10 cellular contexts compared by ENCODE assay signal in genomic region chr4:1727117-1728031, GRCh38. TPM values are rescaled to one million over a fixed set of nuclear protein-coding genes. Genes with fewer than 3 reads are reported as not detected.
DNase-seq lines count a peak whose midpoint lies in the region; TF ChIP-seq lines count a peak whose summit lies in the region.
"Had no signal": no experiment of that assay in that cellular context is flagged by ENCODE, and none has a peak within 500 bp of the region (broad histone marks: within the 10 kb centered on the region; RNA-seq: fewer than 3 reads in every experiment).

No MANE protein-coding gene starts in this region.

- H3K27ac ChIP-seq in C4-2B: peak overlapping the region; percentile 27
- H3K27ac ChIP-seq in mesodermal cell (ENCODE audit: low read depth, low read length, severe bottlenecking): peak overlapping the region; percentile 69

- peaks cover 77% of the 10 kb centered on the region for H3K4me1 Mint-ChIP-seq in dendritic cell treated with granulocyte-macrophage colony-stimulating factor and Interleukin-4, amounts not matched to agents 40 ng/mL and 50 ng/mL, for 4 days (ENCODE audit: low read depth)

- H3K27ac Mint-ChIP-seq in dendritic cell treated with granulocyte-macrophage colony-stimulating factor and Interleukin-4, amounts not matched to agents 40 ng/mL and 50 ng/mL, for 4 days: peak overlapping the region; percentile 96

- H3K9me3 ChIP-seq in mesodermal cell (ENCODE audit: control insufficient read depth, low read length): no peaks in the 10 kb centered on the region

- no peaks in the 10 kb centered on the region for H3K9me3 Mint-ChIP-seq in dendritic cell treated with granulocyte-macrophage colony-stimulating factor and Interleukin-4, amounts not matched to agents 40 ng/mL and 50 ng/mL, for 4 days
- H3K9me3 Mint-ChIP-seq: naive B cell had no signal

- H3K36me3 ChIP-seq in mesodermal cell (ENCODE audit: control insufficient read depth, insufficient read depth, low read length): peaks cover 82% of the 10 kb centered on the region

- TF ChIP-seq CTCF in C4-2B (conservative IDR thresholded peaks at IDR 0.05) (no peak), NB4 (IDR thresholded peaks at IDR 0.05; ENCODE audit: low read depth, low read length) (no peak)

- H3K36me3 Mint-ChIP-seq in dendritic cell treated with granulocyte-macrophage colony-stimulating factor and Interleukin-4, amounts not matched to agents 40 ng/mL and 50 ng/mL, for 4 days (ENCODE audit: low read depth): peaks cover 86% of the 10 kb centered on the region
- H3K36me3 Mint-ChIP-seq: naive B cell had no signal

- H3K4me3 ChIP-seq in NB4 (ENCODE audit: low read depth, low read length) (no peak overlapping the region), mesodermal cell (ENCODE audit: extremely low read depth, insufficient read depth, low read length, poor library complexity, severe bottlenecking) (no peak overlapping the region)

- no peak for TF ChIP-seq POLR2A in NB4 (IDR thresholded peaks at IDR 0.05; ENCODE audit: extremely low read depth, insufficient read length)

- peak overlapping the region; percentile 71 for H3K4me3 Mint-ChIP-seq in dendritic cell treated with granulocyte-macrophage colony-stimulating factor and Interleukin-4, amounts not matched to agents 40 ng/mL and 50 ng/mL, for 4 days

- intact Hi-C loops in dendritic cell treated with granulocyte-macrophage colony-stimulating factor and Interleukin-4, amounts not matched to agents 40 ng/mL and 50 ng/mL, for 4 days (cut with micrococcal nuclease): loop anchor here (2.0 to 10.0 kb wide), 2 partner anchors 15 to 383 kb away; partner anchors contain the start of genes SLBP and UVSSA

- DNase-seq in NB4 (ENCODE audit: low read depth) (peak; percentile 82), NAMALWA (ENCODE audit: low spot score) (no peak), NCI-H2107 (lab: John Stamatoyannopoulos, UW) (no peak), NCI-H1092 (lab: John Stamatoyannopoulos, UW) (no peak), NCI-H2171 (lab: John Stamatoyannopoulos, UW) (no peak)
- DNase-seq: activated T-cell treated with anti-CD3 and anti-CD28 coated beads, Interleukin-2, amount 50 U/mL, for 48 hours; naive B cell had no signal

- WGBS in mesodermal cell (ENCODE audit: insufficient coverage in 2 of 2), 2 experiments: 83 to 92% methylated on average over 17 of the region's 18 CpGs

- peaks cover 36% of the 10 kb centered on the region for H3K4me1 ChIP-seq in mesodermal cell (ENCODE audit: control insufficient read depth, insufficient read depth, low read length, poor library complexity, severe bottlenecking)

- no peaks in the 10 kb centered on the region for H3K27me3 Mint-ChIP-seq in dendritic cell treated with granulocyte-macrophage colony-stimulating factor and Interleukin-4, amounts not matched to agents 40 ng/mL and 50 ng/mL, for 4 days
- H3K27me3 Mint-ChIP-seq: naive B cell had no signal

RNA-seq across cellular contexts. Expression of gene TACC3, which starts 6.1 kb away (rescaled TPM):
- polyA plus RNA-seq in mesodermal cell (2013, experiment 1 of 2): 104 TPM
- polyA plus RNA-seq in mesodermal cell (2013, experiment 2 of 2): 91.8 TPM

RNA-seq across cellular contexts. Expression of gene TMEM129, which starts 6.3 kb away (rescaled TPM):
- 36.1 TPM for polyA plus RNA-seq in mesodermal cell (2013, experiment 1 of 2)
- polyA plus RNA-seq in mesodermal cell (2013, experiment 2 of 2): 27.0 TPM

RNA-seq across cellular contexts. Expression of gene SLBP, which starts 15.3 kb away (rescaled TPM):
- polyA plus RNA-seq in mesodermal cell (2013, experiment 1 of 2): 67.9 TPM
- polyA plus RNA-seq in mesodermal cell (2013, experiment 2 of 2): 67.2 TPM

RNA-seq across cellular contexts. Expression of gene FAM53A, which starts 43.3 kb away (rescaled TPM):
- 2.0 TPM for polyA plus RNA-seq in mesodermal cell (2013, experiment 1 of 2)
- 1.1 TPM for polyA plus RNA-seq in mesodermal cell (2013, experiment 2 of 2)
